ENCODE assay signal across 27 cellular contexts in the genomic region with DNA sequence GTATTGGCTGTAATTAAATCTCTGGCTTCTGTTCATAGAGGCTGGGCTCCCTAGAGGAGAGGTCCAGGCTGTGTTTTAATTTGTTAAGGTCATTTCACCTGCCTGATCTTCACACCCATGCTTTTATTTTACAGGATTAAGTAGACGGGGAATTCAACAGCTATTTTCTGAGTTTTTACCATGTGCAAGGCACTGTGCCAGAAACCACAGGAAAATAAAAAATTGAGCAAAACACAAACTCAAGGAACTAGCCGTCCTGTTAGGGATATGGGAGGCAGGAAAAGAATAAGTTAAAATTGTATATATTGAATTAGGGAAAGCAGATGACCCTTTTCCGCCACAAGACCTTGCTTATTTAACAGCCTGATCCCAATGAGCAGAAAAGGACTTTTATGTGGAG. TPM values are rescaled to one million over a fixed set of nuclear protein-coding genes. Genes with fewer than 3 reads are reported as not detected.
"Had no signal": no experiment of that assay in that cellular context is flagged by ENCODE, and none has a peak within 500 bp of the region (broad histone marks: within the 10 kb centered on the region; RNA-seq: fewer than 3 reads in every experiment).

No MANE protein-coding gene starts in this region.

- H3K9me3 ChIP-seq: ascending aorta, body of pancreas, breast epithelium had no signal

- FAIRE-seq: TTC549 had no signal

- H3K4me3 ChIP-seq: ascending aorta, body of pancreas, breast epithelium, SJCRH30 had no signal

- DNase-seq: activated CD4-positive, alpha-beta T cell treated with anti-CD3 and anti-CD28 coated beads, Interleukin-2, amount 10 ng/mL, durations not matched to agents 24 days and 14 days; activated CD4-positive, alpha-beta T cell treated with anti-CD3 and anti-CD28 coated beads, Interleukin-2, amount 50 U/mL, for 4 hours; activated CD8-positive, alpha-beta T cell treated with anti-CD3 and anti-CD28 coated beads for 36 hours; activated effector memory CD4-positive, alpha-beta T cell treated with anti-CD3 and anti-CD28 coated beads, Interleukin-2, amount 50 U/mL, for 16 hours; activated naive CD4-positive, alpha-beta T cell; activated naive CD8-positive, alpha-beta T cell treated with anti-CD3 and anti-CD28 coated beads, Interleukin-2, amount 10 ng/mL, durations not matched to agents 7 days and 5 days; activated T-cell treated with anti-CD3 and anti-CD28 coated beads, Interleukin-2, amount 50 U/mL, for 1 hour; activated T-cell treated with anti-CD3 and anti-CD28 coated beads, Interleukin-2, amount 50 U/mL, for 72 hours; amygdala; body of pancreas; MM.1S; MV-4-11; NCI-H1092; NCI-H1436 treated with DMSO at 0.1 percent for 48 hours; NCI-H1694 treated with DMSO at 0.1 percent for 48 hours; NCI-H2029; NCI-H345; NCI-H524 treated with DMSO at 0.1 percent for 48 hours; SHP77; SJCRH30; SK-N-SH had no signal

- H3K27me3 ChIP-seq: ascending aorta, body of pancreas, breast epithelium, SJCRH30 had no signal

- H3K36me3 ChIP-seq: ascending aorta, breast epithelium, SJCRH30 had no signal

- H3K4me1 ChIP-seq: ascending aorta, body of pancreas, breast epithelium had no signal

- H3K27ac ChIP-seq: ascending aorta, body of pancreas, breast epithelium, KMS-11, SJCRH30 had no signal

- ATAC-seq: activated CD8-positive, alpha-beta T cell treated with anti-CD3 and anti-CD28 coated beads for 36 hours; activated T-cell treated with anti-CD3 and anti-CD28 coated beads, Interleukin-2, amount 50 U/mL, for 72 hours; activated T-helper 17 cell treated with anti-CD3 and anti-CD28 coated beads, Interleukin-2, amount 50 U/mL, for 72 hours; body of pancreas; Panc1 had no signal

RNA-seq across cellular contexts. Expression of a gene that starts 29.1 kb away (rescaled TPM):
- total RNA-seq: activated naive CD8-positive, alpha-beta T cell treated with anti-CD3 and anti-CD28 coated beads, Interleukin-2, amount 10 ng/mL, durations not matched to agents 7 days and 5 days; ascending aorta; body of pancreas had no signal
